ENCODE assay signal across 8 cellular contexts in the genomic region with DNA sequence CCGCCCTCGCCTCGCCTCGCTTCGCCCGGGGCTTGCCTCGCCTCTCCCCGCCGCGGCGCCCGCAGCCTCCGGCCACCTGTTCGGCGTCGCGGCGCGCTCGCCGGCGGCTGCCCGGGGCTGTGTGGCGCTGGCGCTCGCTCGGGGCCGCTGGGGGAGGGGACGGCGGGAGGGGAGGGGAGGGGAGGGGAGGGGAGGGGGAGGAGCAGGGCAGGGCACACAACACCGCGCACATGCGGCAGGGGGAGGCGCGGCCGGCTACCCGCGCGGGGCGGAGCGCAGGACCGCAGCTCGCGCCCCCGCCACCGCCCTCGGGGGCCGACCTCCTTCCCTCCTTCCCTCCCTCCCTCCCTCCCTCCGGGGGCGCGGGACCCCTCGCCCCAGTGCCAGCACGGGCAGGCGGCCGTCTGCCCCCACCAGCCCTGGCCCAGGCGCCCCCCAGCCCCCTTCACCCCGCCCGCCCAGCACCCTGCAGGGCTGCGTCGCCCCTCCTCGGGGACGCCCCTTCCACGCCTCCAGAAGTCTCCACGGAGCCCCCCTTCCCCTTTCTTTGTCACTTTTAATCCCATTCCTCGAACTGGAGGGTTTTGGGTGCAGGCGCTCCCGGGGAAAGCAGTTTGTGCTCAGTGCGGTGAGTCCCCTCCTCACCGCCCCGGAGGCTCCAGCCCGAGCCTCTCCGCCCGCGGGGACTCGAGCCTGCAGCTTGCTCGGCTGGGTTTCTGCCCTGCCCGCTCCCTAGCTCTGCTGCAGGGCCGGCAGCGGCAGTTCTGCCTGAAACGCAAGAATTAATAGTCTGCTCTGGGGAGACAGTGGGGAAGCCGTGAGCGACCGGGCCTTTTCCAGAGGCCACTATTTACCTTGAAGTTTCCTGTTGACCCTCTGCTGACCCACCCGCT. TPM values are rescaled to one million over a fixed set of nuclear protein-coding genes. Genes with fewer than 3 reads are reported as not detected.
DNase-seq lines count a peak whose midpoint lies in the region; ATAC-seq, FAIRE-seq and TF ChIP-seq lines count a peak whose summit lies in the region.

A gene (minus strand): TSS at position 123 of the 893 bp plus-strand sequence. CDS start 301 bp downstream, outside the sequence.

- no peak for DNase-seq in CD4-positive, alpha-beta T cell
- peak; percentile 84 for DNase-seq in GM19239 (ENCODE audit: insufficient read length, low spot score)
- peak; percentile 69 for DNase-seq in WTC11 (ENCODE audit: low spot score)
- peak; percentile 39 for DNase-seq in fibroblast of peridontal ligament (ENCODE audit: extremely low read depth)
- no peak for DNase-seq in naive thymus-derived CD8-positive, alpha-beta T cell

- FAIRE-seq in GM19239 (lab: Jason Lieb, UNC) = no peak

- H3K79me2 ChIP-seq in KMS-11 (ENCODE audit: insufficient read depth, low read depth) = peaks cover 39% of the 10 kb centered on the region; the same call in 1 of the 2 replicates

- H3K9ac ChIP-seq in KMS-11 = peak within 1 kb of the TSS; percentile 68

- intact Hi-C loops in CD4-positive, alpha-beta T cell (cut with DNase I, micrococcal nuclease) = no loop called here

- H3K36me3 ChIP-seq in KMS-11 (ENCODE audit: insufficient read depth) = no peaks in the 10 kb centered on the region

- peak within 1 kb of the TSS; percentile 78 for H3K4me3 Mint-ChIP-seq in CD4-positive, alpha-beta T cell
- H3K4me3 Mint-ChIP-seq in WTC11 = peak within 1 kb of the TSS; percentile 89
- H3K4me3 Mint-ChIP-seq in naive thymus-derived CD8-positive, alpha-beta T cell = peak within 1 kb of the TSS; percentile 50 to 80 (median 70)

- CTCF ChIA-PET in CD4-positive, alpha-beta T cell (lab: Charles Lee) = no interaction called here
- CTCF ChIA-PET in WTC11 (lab: Charles Lee) = interaction anchor here (1.0 to 2.8 kb wide), 8 partner anchors 9 to 179 kb away, joined by 4 to 13 read pairs (median 8); no protein-coding TSS in a partner anchor

- H3K4me1 ChIP-seq in KMS-11 (ENCODE audit: low read depth, poor library complexity, severe bottlenecking) = peaks cover 39% of the 10 kb centered on the region

- peak within 1 kb of the TSS; percentile 98 for H2AFZ ChIP-seq in KMS-11 (ENCODE audit: low read depth)

- H4K20me1 ChIP-seq in KMS-11 (ENCODE audit: insufficient read depth) = no peaks in the 10 kb centered on the region; the same call in none of the 2 replicates

- no peak within 1 kb of the TSS for H3K4me3 ChIP-seq in KMS-11 (IDR thresholded peaks at IDR 0.05; ENCODE audit: insufficient read depth, low read depth, low read length)

- no peaks in the 10 kb centered on the region for H3K9me3 Mint-ChIP-seq in CD4-positive, alpha-beta T cell
- H3K9me3 Mint-ChIP-seq in WTC11 = no peaks in the 10 kb centered on the region
- H3K9me3 Mint-ChIP-seq in naive thymus-derived CD8-positive, alpha-beta T cell = no peaks in the 10 kb centered on the region

- peaks cover 11% of the 10 kb centered on the region for H3K4me1 Mint-ChIP-seq in CD4-positive, alpha-beta T cell (ENCODE audit: low read depth)
- H3K4me1 Mint-ChIP-seq in WTC11 = peaks cover 39% of the 10 kb centered on the region
- peaks cover 0 to 20% (median 13%) of the 10 kb centered on the region in 4 donors for H3K4me1 Mint-ChIP-seq in naive thymus-derived CD8-positive, alpha-beta T cell

- H3K9me3 ChIP-seq in CD4-positive, alpha-beta T cell (ENCODE audit: control insufficient read depth, low read length) = no peaks in the 10 kb centered on the region

- no peaks in the 10 kb centered on the region for H3K36me3 Mint-ChIP-seq in CD4-positive, alpha-beta T cell (ENCODE audit: low read depth)
- no peaks in the 10 kb centered on the region for H3K36me3 Mint-ChIP-seq in WTC11
- H3K36me3 Mint-ChIP-seq in naive thymus-derived CD8-positive, alpha-beta T cell = no peaks in the 10 kb centered on the region

- no peak for ATAC-seq in CD4-positive, alpha-beta T cell (ENCODE audit: poor library complexity)
- ATAC-seq in WTC11 (peak; percentile 63), HG03280 (IDR thresholded peaks at IDR 0.05; ENCODE audit: unreplicated experiment) (no peak), HG03469 (IDR thresholded peaks at IDR 0.05; ENCODE audit: unreplicated experiment) (no peak)
- no peak for ATAC-seq in naive thymus-derived CD8-positive, alpha-beta T cell

- no peak within 1 kb of the TSS for H3K27ac Mint-ChIP-seq in CD4-positive, alpha-beta T cell
- H3K27ac Mint-ChIP-seq in WTC11 = peak within 1 kb of the TSS; percentile 32; the same call in 1 of the 2 replicates
- H3K27ac Mint-ChIP-seq in naive thymus-derived CD8-positive, alpha-beta T cell = no peak within 1 kb of the TSS

- peaks cover 49% of the 10 kb centered on the region for H3K27me3 ChIP-seq in CD4-positive, alpha-beta T cell (ENCODE audit: control insufficient read depth, insufficient read depth, low read length)
- H3K27me3 ChIP-seq in KMS-11 (ENCODE audit: insufficient read depth, low read depth) = peaks cover 10% of the 10 kb centered on the region; the same call in 1 of the 2 replicates

- POLR2A ChIA-PET in CD4-positive, alpha-beta T cell (lab: Charles Lee) = no interaction called here
- POLR2A ChIA-PET in WTC11 (lab: Charles Lee) = interaction anchor here (1.8 to 3.3 kb wide), 3 partner anchors 9 to 75 kb away, joined by 4 to 11 read pairs (median 7); no protein-coding TSS in a partner anchor
- POLR2A ChIA-PET in naive thymus-derived CD8-positive, alpha-beta T cell (lab: Charles Lee) = no interaction called here

- no peak for TF ChIP-seq CTCF in CD4-positive, alpha-beta T cell (IDR thresholded peaks at IDR 0.05)
- no peak for TF ChIP-seq CTCF in KMS-11 (conservative IDR thresholded peaks at IDR 0.05; ENCODE audit: low read depth, low read length)
- TF ChIP-seq CTCF in WTC11 (IDR thresholded peaks at IDR 0.05) = no peak

- H3K27me3 Mint-ChIP-seq in CD4-positive, alpha-beta T cell = peaks cover 68% of the 10 kb centered on the region
- H3K27me3 Mint-ChIP-seq in WTC11 (ENCODE audit: low read depth) = peaks cover 20% of the 10 kb centered on the region
- peaks cover 34 to 65% (median 54%) of the 10 kb centered on the region in 5 donors for H3K27me3 Mint-ChIP-seq in naive thymus-derived CD8-positive, alpha-beta T cell

- H3K4me2 ChIP-seq in KMS-11 = peak within 1 kb of the TSS; percentile 80

- no peak within 1 kb of the TSS for H3K27ac ChIP-seq in CD4-positive, alpha-beta T cell (ENCODE audit: low read depth, low read length)
- H3K27ac ChIP-seq in KMS-11 = peak within 1 kb of the TSS; percentile 42; the same call in 1 of the 2 replicates

TF ChIP-seq in WTC11, 78 proteins besides CTCF, POLR2A, EP300 and RAD21:
- TF ChIP-seq, protein P1, sequence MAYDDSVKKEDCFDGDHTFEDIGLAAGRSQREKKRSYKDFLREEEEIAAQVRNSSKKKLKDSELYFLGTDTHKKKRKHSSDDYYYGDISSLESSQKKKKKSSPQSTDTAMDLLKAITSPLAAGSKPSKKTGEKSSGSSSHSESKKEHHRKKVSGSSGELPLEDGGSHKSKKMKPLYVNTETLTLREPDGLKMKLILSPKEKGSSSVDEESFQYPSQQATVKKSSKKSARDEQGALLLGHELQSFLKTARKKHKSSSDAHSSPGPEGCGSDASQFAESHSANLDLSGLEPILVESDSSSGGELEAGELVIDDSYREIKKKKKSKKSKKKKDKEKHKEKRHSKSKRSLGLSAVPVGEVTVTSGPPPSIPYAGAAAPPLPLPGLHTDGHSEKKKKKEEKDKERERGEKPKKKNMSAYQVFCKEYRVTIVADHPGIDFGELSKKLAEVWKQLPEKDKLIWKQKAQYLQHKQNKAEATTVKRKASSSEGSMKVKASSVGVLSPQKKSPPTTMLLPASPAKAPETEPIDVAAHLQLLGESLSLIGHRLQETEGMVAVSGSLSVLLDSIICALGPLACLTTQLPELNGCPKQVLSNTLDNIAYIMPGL (CRISPR knock-in tag; IDR thresholded peaks at IDR 0.05) = 0 out of 2 replicates have a peak, but pooled peaks have one; percentile 30
- no peak for TF ChIP-seq FOXK1 (CRISPR knock-in tag; IDR thresholded peaks at IDR 0.05)
- TF ChIP-seq SP1 (CRISPR knock-in tag; conservative IDR thresholded peaks at IDR 0.05) = peak; percentile 42; the same call in 1 of the 2 replicates

RNA-seq across cellular contexts. Expression of the gene that starts here (rescaled TPM):
- under 1 TPM; 0.53 to 0.71 TPM for total RNA-seq in CD4-positive, alpha-beta T cell
- 44.9 to 51.8 TPM (median 47.0 TPM) in 3 replicates for total RNA-seq in WTC11 (2021)
- total RNA-seq in naive thymus-derived CD8-positive, alpha-beta T cell = under 1 TPM; 0.14 to 0.18 TPM
- polyA plus RNA-seq in naive thymus-derived CD8-positive, alpha-beta T cell = under 1 TPM; 0.10 to 0.51 (median 0.40) TPM

Comparison
In these comparisons a context has a peak if more than half of its experiments do, and no peak if none do; other contexts are left out.
1. RNA of the gene that starts here (total RNA-seq): 44.9 to 51.8 TPM in WTC11; 0.53 to 0.71 TPM in CD4-positive, alpha-beta T cell and 0.14 to 0.18 TPM in naive thymus-derived CD8-positive, alpha-beta T cell; every median in the first group is over 10 times any median in the second.
2. DNase-seq: peak in GM19239 (single experiment), WTC11 (single experiment) and fibroblast of peridontal ligament (single experiment); none in CD4-positive, alpha-beta T cell (0 of 10) and naive thymus-derived CD8-positive, alpha-beta T cell (0 of 10).
3. Peak in every context shown above with its lines, with median percentiles within 50 percentile points of each other: H3K4me3 Mint-ChIP-seq.